In the genomic region with DNA sequence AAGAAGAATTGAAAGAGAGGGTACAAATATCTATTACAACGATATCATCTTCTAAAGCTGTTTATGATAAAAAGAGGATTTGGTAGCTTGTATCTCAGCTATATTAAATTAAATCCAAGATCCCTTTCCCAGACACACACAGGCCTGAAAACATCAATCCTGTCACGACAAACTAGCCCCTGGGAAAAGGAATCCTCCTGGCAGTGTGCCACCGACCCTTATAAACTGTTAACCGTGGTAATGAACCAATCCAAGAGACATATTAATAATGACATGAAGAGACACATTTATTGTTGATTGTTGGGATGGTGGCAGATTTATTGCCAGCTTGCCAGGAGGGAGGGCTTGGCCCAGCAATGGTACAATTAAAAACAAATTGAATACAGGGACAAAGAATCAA, we compare ENCODE assay signal across 15 cellular contexts.
A peak's percentile ranks its signal among the peaks of the same experiment; 100 is the strongest.
DNase-seq lines count a peak whose midpoint lies in the region; ATAC-seq and TF ChIP-seq lines count a peak whose summit lies in the region.
"Had no signal": no experiment of that assay in that cellular context is flagged by ENCODE, and none has a peak within 500 bp of the region (broad histone marks: within the 10 kb centered on the region; RNA-seq: fewer than 3 reads in every experiment).

No MANE protein-coding gene starts in this region.

- no peak overlapping the region for H3K27ac Mint-ChIP-seq in mesothelial cell of epicardium
- H3K27ac Mint-ChIP-seq: CD8-positive, alpha-beta T cell had no signal

- no peaks in the 10 kb centered on the region for H3K4me1 ChIP-seq in hepatocyte (ENCODE audit: insufficient read depth)
- H3K4me1 ChIP-seq: BE2C had no signal

- H3K27me3 Mint-ChIP-seq in mesothelial cell of epicardium (ENCODE audit: low read depth), result peaks cover 44% of the 10 kb centered on the region

- H3K79me2 ChIP-seq in hepatocyte, result no peaks in the 10 kb centered on the region

- DNase-seq in DMS153 (lab: John Stamatoyannopoulos, UW) (peak; percentile 87), NCI-H1105 (lab: John Stamatoyannopoulos, UW) (peak; percentile 97), NCI-H2227 (lab: John Stamatoyannopoulos, UW; ENCODE audit: unreplicated experiment) (peak; percentile 13), NCI-H748 treated with DMSO at 0.1 percent for 48 hours (lab: John Stamatoyannopoulos, UW) (peak; percentile 78), mesothelial cell of epicardium (ENCODE audit: low spot score in 2 of 2, unreplicated experiment in 2 of 2) (no peak), hepatocyte (ENCODE audit: low spot score) (no peak), AG08395 (ENCODE audit: low spot score) (no peak)
- DNase-seq: BE2C; CD8-positive, alpha-beta T cell; DMS 273 treated with DMSO at 0.1 percent for 48 hours; KBM-7; NCI-H2171 treated with DMSO at 0.1 percent for 48 hours; SIG-M5 had no signal

- H3K36me3 Mint-ChIP-seq in mesothelial cell of epicardium, result no peaks in the 10 kb centered on the region
- H3K36me3 Mint-ChIP-seq: CD8-positive, alpha-beta T cell had no signal

- H3K9me3 Mint-ChIP-seq in mesothelial cell of epicardium, result no peaks in the 10 kb centered on the region
- H3K9me3 Mint-ChIP-seq: CD8-positive, alpha-beta T cell had no signal

- ATAC-seq in GM18520 (IDR thresholded peaks at IDR 0.05; ENCODE audit: unreplicated experiment), result no peak
- ATAC-seq: CD8-positive, alpha-beta T cell; HCT116 had no signal

- no peak for TF ChIP-seq CTCF in mesothelial cell of epicardium (IDR thresholded peaks at IDR 0.05; ENCODE audit: unreplicated experiment)
- no peak for TF ChIP-seq CTCF in hepatocyte (IDR thresholded peaks at IDR 0.05; ENCODE audit: poor library complexity)

- no peak overlapping the region for H3K4me3 Mint-ChIP-seq in mesothelial cell of epicardium
- H3K4me3 Mint-ChIP-seq: CD8-positive, alpha-beta T cell had no signal

- no peaks in the 10 kb centered on the region for H4K20me1 ChIP-seq in hepatocyte (ENCODE audit: insufficient read depth, poor library complexity, severe bottlenecking)

- no peak overlapping the region for H2AFZ ChIP-seq in hepatocyte

- no peak overlapping the region for H3K27ac ChIP-seq in hepatocyte

- H3K4me2 ChIP-seq in hepatocyte, result no peak overlapping the region

- H3K4me3 ChIP-seq in hepatocyte, result no peak overlapping the region

- peaks cover 19% of the 10 kb centered on the region for H3K4me1 Mint-ChIP-seq in mesothelial cell of epicardium

- no peaks in the 10 kb centered on the region for H3K36me3 ChIP-seq in hepatocyte (replicated peaks; ENCODE audit: insufficient read depth, low read depth)
- H3K36me3 ChIP-seq: BE2C had no signal

- whole genome bisulfite sequencing in hepatocyte (ENCODE audit: low lambda C conversion rate, missing lambda C conversion rate), result 66% methylated on average over 4 of the region's 4 CpGs

- no peaks in the 10 kb centered on the region for H3K9me2 ChIP-seq in hepatocyte (replicated peaks; ENCODE audit: insufficient read depth)

- H3K9me3 ChIP-seq in hepatocyte (ENCODE audit: low read depth), result no peaks in the 10 kb centered on the region
- H3K9me3 ChIP-seq: BE2C had no signal

- H3K27me3 ChIP-seq in hepatocyte, result peaks cover 3% of the 10 kb centered on the region
- H3K27me3 ChIP-seq: BE2C had no signal

Comparison
In these comparisons a context has a peak if more than half of its experiments do, and no peak if none do; other contexts are left out.
1. DNase-seq: peak in DMS153 (single experiment), NCI-H1105 (single experiment), NCI-H2227 (single experiment) and NCI-H748 treated with DMSO at 0.1 percent for 48 hours (single experiment); none in mesothelial cell of epicardium (0 of 2), hepatocyte (single experiment) and AG08395 (single experiment).